15 cellular contexts compared by ENCODE assay signal in the genomic region with DNA sequence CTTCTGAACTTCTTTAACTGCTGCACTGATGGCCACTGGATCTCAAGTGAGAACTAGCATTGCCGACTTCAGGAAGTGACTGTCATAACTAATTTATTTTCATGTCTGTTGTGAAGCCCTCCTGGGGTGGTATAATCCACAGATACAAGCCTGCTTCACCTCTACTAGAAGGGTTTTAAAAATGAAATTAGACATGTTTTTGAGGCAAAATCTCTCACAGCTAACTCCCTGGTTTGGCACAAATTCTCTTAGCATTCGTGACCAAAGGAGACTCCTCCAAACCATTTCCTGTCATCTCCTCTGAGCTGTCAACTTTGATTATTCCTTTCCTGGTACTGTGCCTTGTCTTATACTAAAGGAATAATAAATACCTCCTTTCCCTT.
DNase-seq lines count a peak whose midpoint lies in the region; ATAC-seq and TF ChIP-seq lines count a peak whose summit lies in the region.
"Had no signal": no experiment of that assay in that cellular context is flagged by ENCODE, and none has a peak within 500 bp of the region (broad histone marks: within the 10 kb centered on the region; RNA-seq: fewer than 3 reads in every experiment).

No MANE protein-coding gene starts in this region.

- H2AFZ ChIP-seq in neural progenitor cell (replicated peaks) = no peak overlapping the region
- H2AFZ ChIP-seq: GM23338 had no signal

- H3K27me3 ChIP-seq in neural progenitor cell = peaks cover 8% of the 10 kb centered on the region

- peak overlapping the region; percentile 15 for H3K27ac Mint-ChIP-seq in neural progenitor cell
- H3K27ac Mint-ChIP-seq in stimulated activated naive CD8-positive, alpha-beta T cell treated with anti-CD3 and anti-CD28 coated beads, Interleukin-15, amount 100 ng/mL, for 72 hours = peak overlapping the region in 1 of 2 donors; percentile 13
- H3K27ac Mint-ChIP-seq: GM23338 had no signal

- no peaks in the 10 kb centered on the region for H3F3A ChIP-seq in neural progenitor cell (ENCODE audit: low read depth)

- H3K4me1 Mint-ChIP-seq in neural progenitor cell = peaks cover 12% of the 10 kb centered on the region
- peaks cover 27% of the 10 kb centered on the region for H3K4me1 Mint-ChIP-seq in stimulated activated naive CD8-positive, alpha-beta T cell treated with anti-CD3 and anti-CD28 coated beads, Interleukin-15, amount 100 ng/mL, for 72 hours

- no peak overlapping the region for H3K4me3 Mint-ChIP-seq in neural progenitor cell
- peak overlapping the region in 1 of 2 donors; percentile 52 for H3K4me3 Mint-ChIP-seq in stimulated activated naive CD8-positive, alpha-beta T cell treated with anti-CD3 and anti-CD28 coated beads, Interleukin-15, amount 100 ng/mL, for 72 hours
- H3K4me3 Mint-ChIP-seq: CD4-positive, CD25-positive, alpha-beta regulatory T cell; GM23338 had no signal

- DNase-seq in activated CD8-positive, alpha-beta memory T cell treated with anti-CD3 and anti-CD28 coated beads for 24 hours = peak; percentile 7
- no peak for DNase-seq in activated CD8-positive, alpha-beta memory T cell treated with anti-CD3 and anti-CD28 coated beads, Interleukin-2, amount 50 U/mL, for 48 hours
- DNase-seq in SK-N-MC (ENCODE audit: low read depth, low spot score) (peak; percentile 65), neural progenitor cell (ENCODE audit: low spot score) (no peak), NCI-H1092 treated with DMSO at 0.1 percent for 48 hours (lab: John Stamatoyannopoulos, UW) (no peak)
- no peak for DNase-seq in stimulated activated naive CD8-positive, alpha-beta T cell treated with anti-CD3 and anti-CD28 coated beads, Interleukin-15, amount 100 ng/mL, for 72 hours
- no peak for DNase-seq in stimulated activated CD4-positive, alpha-beta T cell treated with anti-CD3 and anti-CD28 coated beads, Interleukin-2, amount 100 ng/mL, for 48 hours
- DNase-seq: AML-193; CD4-positive, CD25-positive, alpha-beta regulatory T cell; DMS53; GF-D8; H7 had no signal

- no peak overlapping the region for H3K4me2 ChIP-seq in neural progenitor cell
- H3K4me2 ChIP-seq: GM23338 had no signal

- H3K27ac ChIP-seq in SK-N-MC (peak overlapping the region; percentile 85), neural progenitor cell (no peak overlapping the region)
- H3K27ac ChIP-seq: 22Rv1; BLaER1 treated with 17β-estradiol and CSF1 and Interleukin-3, amounts not matched to agents 10 nM and 100 nM had no signal

- TF ChIP-seq CTCF in neural progenitor cell (IDR thresholded peaks at IDR 0.05) = no peak

- H3K9me3 ChIP-seq in SK-N-MC (ENCODE audit: low read depth, low read length) (no peaks in the 10 kb centered on the region), neural progenitor cell (ENCODE audit: low read depth) (no peaks in the 10 kb centered on the region)

- no peak for ATAC-seq in stimulated activated naive CD8-positive, alpha-beta T cell treated with anti-CD3 and anti-CD28 coated beads, Interleukin-15, amount 100 ng/mL, for 72 hours
- ATAC-seq: GM23338 had no signal

- H3K9me3 Mint-ChIP-seq in neural progenitor cell = peaks cover 4% of the 10 kb centered on the region
- peaks cover 0 to 7% of the 10 kb centered on the region in 2 donors for H3K9me3 Mint-ChIP-seq in stimulated activated naive CD8-positive, alpha-beta T cell treated with anti-CD3 and anti-CD28 coated beads, Interleukin-15, amount 100 ng/mL, for 72 hours

- H3K36me3 ChIP-seq in SK-N-MC (ENCODE audit: insufficient read depth, low read length) (no peaks in the 10 kb centered on the region), neural progenitor cell (no peaks in the 10 kb centered on the region)
- H3K36me3 ChIP-seq: BLaER1 treated with 17β-estradiol and CSF1 and Interleukin-3, amounts not matched to agents 10 nM and 100 nM had no signal

- H3K9ac ChIP-seq in SK-N-MC (ENCODE audit: insufficient read length) (no peak overlapping the region), neural progenitor cell (no peak overlapping the region)
- H3K9ac ChIP-seq: BLaER1 treated with 17β-estradiol and CSF1 and Interleukin-3, amounts not matched to agents 10 nM and 100 nM had no signal

- no peaks in the 10 kb centered on the region for H3K36me3 Mint-ChIP-seq in neural progenitor cell
- H3K36me3 Mint-ChIP-seq: CD4-positive, CD25-positive, alpha-beta regulatory T cell had no signal

- H3K4me3 ChIP-seq in SK-N-MC (peak overlapping the region; percentile 37; the same call in 1 of the 2 replicates), neural progenitor cell (no peak overlapping the region)
- H3K4me3 ChIP-seq: BLaER1 treated with 17β-estradiol and CSF1 and Interleukin-3, amounts not matched to agents 10 nM and 100 nM; GM23338 had no signal

- H4K20me1 ChIP-seq in neural progenitor cell (ENCODE audit: low read depth) = no peaks in the 10 kb centered on the region
- H4K20me1 ChIP-seq: BLaER1 treated with 17β-estradiol and CSF1 and Interleukin-3, amounts not matched to agents 10 nM and 100 nM had no signal

- no peaks in the 10 kb centered on the region for H3K79me2 ChIP-seq in neural progenitor cell (ENCODE audit: low read depth)

- peaks cover 10% of the 10 kb centered on the region for H3K4me1 ChIP-seq in neural progenitor cell
- H3K4me1 ChIP-seq: BLaER1 treated with 17β-estradiol and CSF1 and Interleukin-3, amounts not matched to agents 10 nM and 100 nM had no signal

- peaks cover 14% of the 10 kb centered on the region for H3K27me3 Mint-ChIP-seq in neural progenitor cell (ENCODE audit: insufficient read depth, low read depth)
- peaks cover 49% of the 10 kb centered on the region for H3K27me3 Mint-ChIP-seq in stimulated activated naive CD8-positive, alpha-beta T cell treated with anti-CD3 and anti-CD28 coated beads, Interleukin-15, amount 100 ng/mL, for 72 hours

Comparison
In these comparisons a context has a peak if more than half of its experiments do, and no peak if none do; other contexts are left out.
1. DNase-seq: peak in activated CD8-positive, alpha-beta memory T cell treated with anti-CD3 and anti-CD28 coated beads for 24 hours (single experiment) and SK-N-MC (single experiment); none in activated CD8-positive, alpha-beta memory T cell treated with anti-CD3 and anti-CD28 coated beads, Interleukin-2, amount 50 U/mL, for 48 hours (single experiment), neural progenitor cell (single experiment), stimulated activated naive CD8-positive, alpha-beta T cell treated with anti-CD3 and anti-CD28 coated beads, Interleukin-15, amount 100 ng/mL, for 72 hours (0 of 2), stimulated activated CD4-positive, alpha-beta T cell treated with anti-CD3 and anti-CD28 coated beads, Interleukin-2, amount 100 ng/mL, for 48 hours (0 of 2) and NCI-H1092 treated with DMSO at 0.1 percent for 48 hours (single experiment).